Comparison of ENCODE assay signal across 21 cellular contexts in the genomic region with DNA sequence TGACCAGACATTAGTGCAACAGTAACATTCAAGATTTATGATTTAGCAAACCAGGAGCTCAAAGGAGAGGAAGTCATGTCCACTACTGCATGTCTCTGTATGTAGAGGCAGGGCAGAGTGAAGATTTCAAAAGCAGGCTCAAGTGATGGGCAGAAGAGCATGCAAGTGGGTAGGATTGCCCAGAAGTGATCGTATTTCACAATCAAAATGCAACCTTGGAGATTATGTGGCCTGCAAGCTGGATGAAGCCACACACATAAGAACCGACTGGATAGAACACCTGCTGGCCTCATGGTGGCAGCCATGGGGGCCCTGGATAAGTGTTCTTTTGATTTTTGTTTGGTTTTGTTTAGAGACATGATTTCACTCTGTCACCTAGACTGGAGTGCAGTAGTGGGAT.
A peak's percentile ranks its signal among the peaks of the same experiment; 100 is the strongest.
DNase-seq lines count a peak whose midpoint lies in the region; ATAC-seq and TF ChIP-seq lines count a peak whose summit lies in the region.
"Had no signal": no experiment of that assay in that cellular context is flagged by ENCODE, and none has a peak within 500 bp of the region (broad histone marks: within the 10 kb centered on the region; RNA-seq: fewer than 3 reads in every experiment).

No MANE protein-coding gene starts in this region.

- H3K27me3 Mint-ChIP-seq in Calu3 (ENCODE audit: unreplicated experiment): no peaks in the 10 kb centered on the region
- H3K27me3 Mint-ChIP-seq: CD4-positive, alpha-beta memory T cell had no signal

- H3K9me3 Mint-ChIP-seq in Calu3 (ENCODE audit: low read depth, unreplicated experiment): no peaks in the 10 kb centered on the region

- H3K36me3 ChIP-seq in psoas muscle (ENCODE audit: insufficient read depth in 1 of 2, low read depth in 1 of 2): peaks cover 0 to 9% of the 10 kb centered on the region in 2 donors
- H3K36me3 ChIP-seq: BLaER1 treated with 17β-estradiol and CSF1 and Interleukin-3, amounts not matched to agents 10 nM and 100 nM; MG63; SJSA1 had no signal

- no peak overlapping the region for H3K4me3 Mint-ChIP-seq in Calu3 (ENCODE audit: low read depth, unreplicated experiment)
- H3K4me3 Mint-ChIP-seq: CD4-positive, alpha-beta memory T cell had no signal

- WGBS in psoas muscle, 3 donors: 40 to 51% (median 51%) methylated on average over 2 of the region's 2 CpGs

- no peak for TF ChIP-seq CTCF in psoas muscle (IDR thresholded peaks at IDR 0.05)
- TF ChIP-seq CTCF in Calu3 (IDR thresholded peaks at IDR 0.05; ENCODE audit: unreplicated experiment): no peak

- ATAC-seq in psoas muscle: peak in 3 of 4 donors; percentile 41 to 63 (median 48)
- ATAC-seq: Right ventricle myocardium inferior had no signal

- peak; percentile 1 to 14 for DNase-seq in NCI-H187 (lab: John Stamatoyannopoulos, UW)
- DNase-seq in NCI-H187 treated with DMSO at 0.1 percent for 48 hours (lab: John Stamatoyannopoulos, UW): no peak
- peak; percentile 63 for DNase-seq in NCI-H146 treated with DMSO at 0.1 percent for 48 hours (lab: John Stamatoyannopoulos, UW; ENCODE audit: unreplicated experiment)
- DNase-seq in NCI-H510A treated with DMSO at 0.1 percent for 48 hours (lab: John Stamatoyannopoulos, UW): peak; percentile 83
- DNase-seq in psoas muscle: no peak
- DNase-seq in Calu3: no peak
- DNase-seq in iPS-NIHi11 (ENCODE audit: low spot score): no peak
- no peak for DNase-seq in NCI-H1436 (lab: John Stamatoyannopoulos, UW)
- DNase-seq: 8988T; CD4-positive, alpha-beta memory T cell; EL; GF-D8; MG63; NCI-H1694; NCI-H2171; NCI-H446; NCI-H82; T-helper 1 cell had no signal

- H3K4me1 ChIP-seq in psoas muscle: peaks cover 8% of the 10 kb centered on the region
- H3K4me1 ChIP-seq: BLaER1 treated with 17β-estradiol and CSF1 and Interleukin-3, amounts not matched to agents 10 nM and 100 nM had no signal

- no peak overlapping the region for H3K27ac Mint-ChIP-seq in Calu3 (ENCODE audit: unreplicated experiment)
- H3K27ac Mint-ChIP-seq: CD4-positive, alpha-beta memory T cell had no signal

- no peak overlapping the region for H3K4me3 ChIP-seq in psoas muscle
- H3K4me3 ChIP-seq: BLaER1 treated with 17β-estradiol and CSF1 and Interleukin-3, amounts not matched to agents 10 nM and 100 nM; MG63; SJSA1 had no signal

- no TSS peak for BruUV-seq in Calu3 (replicated peaks; lab: Mats Ljungman, UMichigan)

- H3K4me1 Mint-ChIP-seq in Calu3 (ENCODE audit: low read depth, unreplicated experiment): no peaks in the 10 kb centered on the region
- H3K4me1 Mint-ChIP-seq: CD4-positive, alpha-beta memory T cell had no signal

- no peaks in the 10 kb centered on the region for H3K9me3 ChIP-seq in psoas muscle
- H3K9me3 ChIP-seq: BLaER1 treated with 17β-estradiol and CSF1 and Interleukin-3, amounts not matched to agents 10 nM and 100 nM; MG63; SJSA1 had no signal

- intact Hi-C loops in psoas muscle (cut with DNase I): no loop called here
- intact Hi-C loops in Calu3 (cut with micrococcal nuclease; ENCODE audit: unreplicated experiment): no loop called here

- H3K27me3 ChIP-seq in psoas muscle (ENCODE audit: insufficient read depth in 3 of 3, low read length in 2 of 3): no peaks in the 10 kb centered on the region
- H3K27me3 ChIP-seq: BLaER1 treated with 17β-estradiol and CSF1 and Interleukin-3, amounts not matched to agents 10 nM and 100 nM; MG63; SJSA1 had no signal

- no peak overlapping the region for H3K27ac ChIP-seq in psoas muscle
- H3K27ac ChIP-seq: BLaER1 treated with 17β-estradiol and CSF1 and Interleukin-3, amounts not matched to agents 10 nM and 100 nM; SJSA1 had no signal

- CTCF ChIA-PET in Calu3 (lab: Charles Lee): no interaction called here

- no peaks in the 10 kb centered on the region for H3K36me3 Mint-ChIP-seq in Calu3 (ENCODE audit: insufficient read depth, unreplicated experiment)

Comparison
In these comparisons a context has a peak if more than half of its experiments do, and no peak if none do; other contexts are left out.
1. DNase-seq: peak in NCI-H187 (2 of 2), NCI-H146 treated with DMSO at 0.1 percent for 48 hours (single experiment) and NCI-H510A treated with DMSO at 0.1 percent for 48 hours (single experiment); none in NCI-H187 treated with DMSO at 0.1 percent for 48 hours (single experiment), psoas muscle (0 of 2), Calu3 (single experiment), iPS-NIHi11 (single experiment) and NCI-H1436 (single experiment).